Comparison of ENCODE assay signal across 16 cellular contexts in the genomic region with DNA sequence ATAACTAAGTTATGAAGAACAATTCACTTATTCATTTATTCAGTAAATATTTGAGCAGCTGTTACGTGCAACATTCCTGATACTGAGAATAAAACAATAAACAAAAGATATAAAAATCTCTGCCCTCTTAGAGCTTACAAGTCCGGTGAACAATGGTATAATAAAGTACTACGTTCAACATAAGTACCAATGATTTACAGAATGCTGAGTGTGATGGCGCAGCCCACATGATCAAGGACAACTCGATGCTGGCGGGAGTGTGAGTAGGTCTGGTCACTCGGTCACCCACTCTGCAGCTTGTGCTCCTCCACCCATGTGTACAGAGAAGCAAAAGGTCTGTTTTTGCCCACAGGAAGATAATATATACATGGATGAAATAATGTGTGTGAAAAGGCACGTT.
A peak's percentile ranks its signal among the peaks of the same experiment; 100 is the strongest.
DNase-seq lines count a peak whose midpoint lies in the region; ATAC-seq and TF ChIP-seq lines count a peak whose summit lies in the region.
"Had no signal": no experiment of that assay in that cellular context is flagged by ENCODE, and none has a peak within 500 bp of the region (broad histone marks: within the 10 kb centered on the region; RNA-seq: fewer than 3 reads in every experiment).

No MANE protein-coding gene starts in this region.

- H3K27ac Mint-ChIP-seq in activated CD4-positive, alpha-beta T cell treated with anti-CD3 and anti-CD28 coated beads, Interleukin-2, amount 10 ng/mL, durations not matched to agents 7 days and 5 days: no peak overlapping the region
- H3K27ac Mint-ChIP-seq: CD4-positive, alpha-beta memory T cell; GM23338; H9 had no signal

- H3K9me3 ChIP-seq in transverse colon: no peaks in the 10 kb centered on the region
- H3K9me3 ChIP-seq: Caco-2 had no signal

- no peak for TF ChIP-seq EP300 in transverse colon (IDR thresholded peaks at IDR 0.05; ENCODE audit: low read depth)

- CTCF ChIA-PET in activated CD4-positive, alpha-beta T cell treated with anti-CD3 and anti-CD28 coated beads, Interleukin-2, amount 10 ng/mL, durations not matched to agents 7 days and 5 days (lab: Charles Lee): no interaction called here

- POLR2A ChIA-PET in activated CD4-positive, alpha-beta T cell treated with anti-CD3 and anti-CD28 coated beads, Interleukin-2, amount 10 ng/mL, durations not matched to agents 7 days and 5 days (lab: Charles Lee): no interaction called here

- DNase-seq in NCI-H748 (lab: John Stamatoyannopoulos, UW; ENCODE audit: unreplicated experiment): peak; percentile 2
- no peak for DNase-seq in NCI-H748 treated with DMSO at 0.1 percent for 48 hours (lab: John Stamatoyannopoulos, UW)
- peak in 1 of 2 donors; percentile 38 for DNase-seq in left colon
- DNase-seq in transverse colon: peak; percentile 56
- DNase-seq in activated CD4-positive, alpha-beta T cell treated with anti-CD3 and anti-CD28 coated beads, Interleukin-2, amount 10 ng/mL, durations not matched to agents 7 days and 5 days: no peak
- DNase-seq: C1 segment of cervical spinal cord; Caco-2; CD4-positive, alpha-beta memory T cell; DMS79; EL; GDM1; H9 had no signal

- no peak for TF ChIP-seq POLR2A in transverse colon (IDR thresholded peaks at IDR 0.05)

- no peaks in the 10 kb centered on the region for H3K4me1 Mint-ChIP-seq in activated CD4-positive, alpha-beta T cell treated with anti-CD3 and anti-CD28 coated beads, Interleukin-2, amount 10 ng/mL, durations not matched to agents 7 days and 5 days
- H3K4me1 Mint-ChIP-seq: CD4-positive, alpha-beta memory T cell had no signal

- no peaks in the 10 kb centered on the region for H3K9me3 Mint-ChIP-seq in activated CD4-positive, alpha-beta T cell treated with anti-CD3 and anti-CD28 coated beads, Interleukin-2, amount 10 ng/mL, durations not matched to agents 7 days and 5 days
- H3K9me3 Mint-ChIP-seq: GM23338, H9 had no signal

- intact Hi-C loops in left colon (cut with DNase I, micrococcal nuclease): no loop called here
- intact Hi-C loops in transverse colon (cut with DNase I; ENCODE audit: low total_unique reads): no loop called here

- in situ Hi-C loops in transverse colon (cut with MboI; ENCODE audit: low pct_ligation_motif_present in 1 of 4, low pct_unique_long_range_greater_than_20kb in 1 of 4, low sequenced_read_pairs in 3 of 4): no loop called here

- no peak overlapping the region for H3K4me3 ChIP-seq in transverse colon
- H3K4me3 ChIP-seq: GM12878, GM23338 had no signal

- WGBS in transverse colon (ENCODE audit: low coverage in 1 of 2), 2 donors: 43 to 48% methylated on average over 7 to 8 of the region's 8 CpGs

- no peaks in the 10 kb centered on the region for H3K27me3 Mint-ChIP-seq in activated CD4-positive, alpha-beta T cell treated with anti-CD3 and anti-CD28 coated beads, Interleukin-2, amount 10 ng/mL, durations not matched to agents 7 days and 5 days

- no peaks in the 10 kb centered on the region for H3K36me3 Mint-ChIP-seq in activated CD4-positive, alpha-beta T cell treated with anti-CD3 and anti-CD28 coated beads, Interleukin-2, amount 10 ng/mL, durations not matched to agents 7 days and 5 days (ENCODE audit: low read depth)
- H3K36me3 Mint-ChIP-seq: CD4-positive, alpha-beta memory T cell had no signal

- H3K4me1 ChIP-seq in transverse colon: peaks cover 0 to 10% (median 0%) of the 10 kb centered on the region in 4 donors
- H3K4me1 ChIP-seq: Caco-2 had no signal

- peak; percentile 73 for ATAC-seq in left colon
- no peak for ATAC-seq in esophagus mucosa
- ATAC-seq: GM12878, GM23338, HCT116 had no signal

- peak overlapping the region in 2 of 4 donors; percentile 24 to 31 for H3K27ac ChIP-seq in transverse colon

- TF ChIP-seq CTCF in transverse colon (IDR thresholded peaks at IDR 0.05): no peak

- H3K27me3 ChIP-seq in transverse colon: no peaks in the 10 kb centered on the region

- H3K4me3 Mint-ChIP-seq in activated CD4-positive, alpha-beta T cell treated with anti-CD3 and anti-CD28 coated beads, Interleukin-2, amount 10 ng/mL, durations not matched to agents 7 days and 5 days: no peak overlapping the region
- H3K4me3 Mint-ChIP-seq: CD4-positive, alpha-beta memory T cell; GM23338; H9 had no signal

- H3K36me3 ChIP-seq in transverse colon: no peaks in the 10 kb centered on the region

Comparison
In these comparisons a context has a peak if more than half of its experiments do, and no peak if none do; other contexts are left out.
1. DNase-seq: peak in NCI-H748 (single experiment) and transverse colon (single experiment); none in NCI-H748 treated with DMSO at 0.1 percent for 48 hours (single experiment) and activated CD4-positive, alpha-beta T cell treated with anti-CD3 and anti-CD28 coated beads, Interleukin-2, amount 10 ng/mL, durations not matched to agents 7 days and 5 days (single experiment).